Comparison of ENCODE assay signal across 8 cellular contexts in the genomic region with DNA sequence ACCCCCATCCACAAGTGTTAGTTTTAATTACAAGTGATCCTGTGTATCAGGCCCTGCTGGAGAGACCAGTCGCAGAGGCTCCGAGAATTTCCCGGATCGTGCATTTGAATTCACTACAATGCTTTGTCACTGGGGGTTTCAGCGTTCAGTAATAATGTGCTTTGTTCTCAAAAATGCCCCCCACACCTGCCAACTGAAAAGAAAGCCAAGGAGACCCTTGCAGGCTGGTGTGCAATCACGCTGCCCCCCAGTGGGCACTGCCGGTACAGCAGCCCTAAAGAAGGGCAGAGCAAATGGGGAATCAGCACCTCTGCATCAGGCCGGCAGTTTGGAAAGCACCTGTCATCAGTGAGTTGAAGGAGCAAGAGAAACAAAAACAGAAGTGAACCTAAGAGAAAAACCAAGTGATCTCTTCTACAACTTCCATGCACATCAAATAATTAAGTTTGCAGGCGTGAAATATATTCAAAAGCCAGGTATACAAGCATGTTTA.
A peak's percentile ranks its signal among the peaks of the same experiment; 100 is the strongest.
DNase-seq lines count a peak whose midpoint lies in the region; ATAC-seq and TF ChIP-seq lines count a peak whose summit lies in the region.

No MANE protein-coding gene starts in this region.

- no peak overlapping the region for H3K4me2 ChIP-seq in Karpas-422 (ENCODE audit: low read depth, low read length, poor library complexity, severe bottlenecking)
- peak overlapping the region; percentile 6 for H3K4me2 ChIP-seq in SU-DHL-6 (ENCODE audit: low read depth, low read length, poor library complexity, severe bottlenecking)

- H3K79me2 ChIP-seq in Karpas-422 (ENCODE audit: low read length) (no peaks in the 10 kb centered on the region), SU-DHL-6 (ENCODE audit: insufficient read depth, low read length) (no peaks in the 10 kb centered on the region)

- H4K20me1 ChIP-seq in Karpas-422 (ENCODE audit: insufficient read depth, low read depth, low read length) = no peaks in the 10 kb centered on the region
- no peaks in the 10 kb centered on the region for H4K20me1 ChIP-seq in SU-DHL-6 (ENCODE audit: low read depth, low read length)

- no peaks in the 10 kb centered on the region for H3K4me1 ChIP-seq in Karpas-422 (ENCODE audit: low read length)
- peaks cover 9% of the 10 kb centered on the region for H3K4me1 ChIP-seq in iPS DF 6.9 (ENCODE audit: control insufficient read depth, insufficient read depth, low read length)

- no peaks in the 10 kb centered on the region for H3K36me3 ChIP-seq in Karpas-422 (ENCODE audit: insufficient read depth, low read length)
- H3K36me3 ChIP-seq in SU-DHL-6 (ENCODE audit: low read length) = no peaks in the 10 kb centered on the region
- no peaks in the 10 kb centered on the region for H3K36me3 ChIP-seq in iPS DF 6.9 (ENCODE audit: control insufficient read depth, insufficient read depth, low read length)

- no peak overlapping the region for H3K27ac ChIP-seq in Karpas-422 (ENCODE audit: low read length)
- H3K27ac ChIP-seq in SU-DHL-6 (ENCODE audit: low read depth, low read length) = no peak overlapping the region
- no peak overlapping the region for H3K27ac ChIP-seq in iPS DF 6.9 (ENCODE audit: low read length)

- peak; percentile 76 for ATAC-seq in GM21825 (IDR thresholded peaks at IDR 0.05; ENCODE audit: unreplicated experiment)

- H3K27me3 ChIP-seq in Karpas-422 (ENCODE audit: low read length) (no peaks in the 10 kb centered on the region), SU-DHL-6 (ENCODE audit: low read length) (no peaks in the 10 kb centered on the region), iPS DF 6.9 (ENCODE audit: control insufficient read depth, insufficient read depth, low read length) (no peaks in the 10 kb centered on the region)

- H2AFZ ChIP-seq in Karpas-422 (ENCODE audit: low read length) (no peak overlapping the region), SU-DHL-6 (ENCODE audit: low read depth, low read length, severe bottlenecking) (peak overlapping the region; percentile 46)

- DNase-seq in Karpas-422 (peak; percentile 79), anterior cingulate cortex (lab: John Stamatoyannopoulos, UW) (peak in 53 of 58 donors; percentile 6 to 80 (median 33)), iPS DF 6.9 (ENCODE audit: low read depth, low spot score) (peak; percentile 47), mesenteric fat pad (ENCODE audit: low spot score) (no peak)
- peak; percentile 19 to 56 for DNase-seq in stimulated activated CD4-positive, alpha-beta T cell treated with anti-CD3 and anti-CD28 coated beads, Interleukin-15, amount 100 ng/mL, for 1 hour (ENCODE audit: low read depth in 1 of 2, low spot score in 1 of 2)

- H3K4me3 ChIP-seq in Karpas-422 (ENCODE audit: low read length) (no peak overlapping the region), SU-DHL-6 (ENCODE audit: insufficient read depth, low read length, poor library complexity, severe bottlenecking) (no peak overlapping the region), iPS DF 6.9 (ENCODE audit: low read length) (no peak overlapping the region)

- TF ChIP-seq CTCF in GM12872 (IDR thresholded peaks at IDR 0.05; ENCODE audit: insufficient read depth, low read depth, low read length) (peak; percentile 97), SU-DHL-6 (IDR thresholded peaks at IDR 0.05; ENCODE audit: insufficient read depth, low read length, poor library complexity, severe bottlenecking) (peak; percentile 98)

- H3K9me2 ChIP-seq in Karpas-422 (replicated peaks; ENCODE audit: insufficient read depth, low read length) (no peaks in the 10 kb centered on the region), SU-DHL-6 (replicated peaks; ENCODE audit: insufficient read depth, low read length) (no peaks in the 10 kb centered on the region)

- H3F3A ChIP-seq in SU-DHL-6 (ENCODE audit: insufficient read depth) = no peaks in the 10 kb centered on the region

- H3K9me3 ChIP-seq in Karpas-422 (ENCODE audit: low read length) = no peaks in the 10 kb centered on the region
- no peaks in the 10 kb centered on the region for H3K9me3 ChIP-seq in SU-DHL-6 (ENCODE audit: insufficient read depth, low read length)
- no peaks in the 10 kb centered on the region for H3K9me3 ChIP-seq in iPS DF 6.9 (ENCODE audit: control insufficient read depth, insufficient read depth, low read length)

- H3K9ac ChIP-seq in Karpas-422 (ENCODE audit: low read length) = no peak overlapping the region
- H3K9ac ChIP-seq in SU-DHL-6 (ENCODE audit: low read length) = no peak overlapping the region

- WGBS in iPS DF 6.9 (ENCODE audit: insufficient coverage, insufficient read length) = no CpG with 5 or more reads among the region's 9 CpGs
